13 cellular contexts compared by ENCODE assay signal in genomic region chr16:75073551-75074414, GRCh38. TPM values are rescaled to one million over a fixed set of nuclear protein-coding genes. Genes with fewer than 3 reads are reported as not detected.
DNase-seq lines count a peak whose midpoint lies in the region; ATAC-seq and TF ChIP-seq lines count a peak whose summit lies in the region.
"Had no signal": no experiment of that assay in that cellular context is flagged by ENCODE, and none has a peak within 500 bp of the region (broad histone marks: within the 10 kb centered on the region; RNA-seq: fewer than 3 reads in every experiment).

No MANE protein-coding gene starts in this region.

- H3K27ac Mint-ChIP-seq in activated T-cell treated with anti-CD3 and anti-CD28 coated beads, Interleukin-2, amount 50 U/mL, for 72 hours = peak overlapping the region; percentile 84
- peak overlapping the region; percentile 97 for H3K27ac Mint-ChIP-seq in T-helper 17 cell
- H3K27ac Mint-ChIP-seq in stimulated activated effector memory CD8-positive, alpha-beta T cell treated with anti-CD3 and anti-CD28 coated beads, Interleukin-12 subunit alpha, Interleukin-12 subunit beta, amount 100 ng/mL, for 72 hours = peak overlapping the region; percentile 48

- peak overlapping the region; percentile 13 to 74 for H3K4me3 Mint-ChIP-seq in activated T-cell treated with anti-CD3 and anti-CD28 coated beads, Interleukin-2, amount 50 U/mL, for 72 hours
- peak overlapping the region; percentile 34 for H3K4me3 Mint-ChIP-seq in T-helper 17 cell
- peak overlapping the region; percentile 6 for H3K4me3 Mint-ChIP-seq in stimulated activated effector memory CD8-positive, alpha-beta T cell treated with anti-CD3 and anti-CD28 coated beads, Interleukin-12 subunit alpha, Interleukin-12 subunit beta, amount 100 ng/mL, for 72 hours

- H3K4me3 ChIP-seq in choroid plexus epithelial cell (ENCODE audit: low read depth, low read length) = peak overlapping the region; percentile 25
- H3K4me3 ChIP-seq: dorsolateral prefrontal cortex, lower lobe of right lung, tibial nerve had no signal

- no peak for TF ChIP-seq CTCF in choroid plexus epithelial cell (conservative IDR thresholded peaks at IDR 0.05; ENCODE audit: low read depth, low read length)

- no peak for DNase-seq in activated T-cell treated with anti-CD3 and anti-CD28 coated beads, Interleukin-2, amount 50 U/mL, for 72 hours
- DNase-seq in activated T-cell treated with anti-CD3 and anti-CD28 coated beads, Interleukin-2, amount 50 U/mL, for 48 hours = no peak
- DNase-seq in T-helper 17 cell (no peak), choroid plexus epithelial cell (ENCODE audit: low read depth) (peak; percentile 89), NCI-H2227 treated with DMSO at 0.1 percent for 48 hours (lab: John Stamatoyannopoulos, UW) (no peak)
- DNase-seq in stimulated activated effector memory CD8-positive, alpha-beta T cell treated with anti-CD3 and anti-CD28 coated beads, Interleukin-12 subunit alpha, Interleukin-12 subunit beta, amount 100 ng/mL, for 72 hours (ENCODE audit: low spot score in 2 of 2) = no peak
- DNase-seq: amniotic stem cell, dorsolateral prefrontal cortex, lower lobe of right lung, NCI-H1105 treated with DMSO at 0.1 percent for 48 hours had no signal

- peaks cover 0 to 6% of the 10 kb centered on the region in 2 donors for H3K9me3 Mint-ChIP-seq in activated T-cell treated with anti-CD3 and anti-CD28 coated beads, Interleukin-2, amount 50 U/mL, for 72 hours
- H3K9me3 Mint-ChIP-seq in stimulated activated effector memory CD8-positive, alpha-beta T cell treated with anti-CD3 and anti-CD28 coated beads, Interleukin-12 subunit alpha, Interleukin-12 subunit beta, amount 100 ng/mL, for 72 hours = no peaks in the 10 kb centered on the region

- peaks cover 54% of the 10 kb centered on the region for H3K4me1 Mint-ChIP-seq in activated T-cell treated with anti-CD3 and anti-CD28 coated beads, Interleukin-2, amount 50 U/mL, for 72 hours (ENCODE audit: low read depth)
- H3K4me1 Mint-ChIP-seq in T-helper 17 cell = peaks cover 50% of the 10 kb centered on the region
- H3K4me1 Mint-ChIP-seq in stimulated activated effector memory CD8-positive, alpha-beta T cell treated with anti-CD3 and anti-CD28 coated beads, Interleukin-12 subunit alpha, Interleukin-12 subunit beta, amount 100 ng/mL, for 72 hours = peaks cover 55% of the 10 kb centered on the region

- H3K36me3 Mint-ChIP-seq in activated T-cell treated with anti-CD3 and anti-CD28 coated beads, Interleukin-2, amount 50 U/mL, for 72 hours (ENCODE audit: insufficient read depth in 2 of 2) = peaks cover 7 to 10% of the 10 kb centered on the region in 2 donors
- H3K36me3 Mint-ChIP-seq in T-helper 17 cell (ENCODE audit: low read depth) = peaks cover 2% of the 10 kb centered on the region
- H3K36me3 Mint-ChIP-seq in stimulated activated effector memory CD8-positive, alpha-beta T cell treated with anti-CD3 and anti-CD28 coated beads, Interleukin-12 subunit alpha, Interleukin-12 subunit beta, amount 100 ng/mL, for 72 hours = peaks cover 8% of the 10 kb centered on the region

- no peaks in the 10 kb centered on the region for H3K9me3 ChIP-seq in T-helper 17 cell (ENCODE audit: control insufficient read depth, low read length, poor library complexity, severe bottlenecking)
- H3K9me3 ChIP-seq: lower lobe of right lung, tibial nerve had no signal

- no peak for ATAC-seq in activated T-cell treated with anti-CD3 and anti-CD28 coated beads, Interleukin-2, amount 50 U/mL, for 72 hours (replicated peaks in 1 of 2)
- ATAC-seq in T-helper 17 cell (no peak), GM18498 (IDR thresholded peaks at IDR 0.05; ENCODE audit: unreplicated experiment) (no peak), GM21737 (IDR thresholded peaks at IDR 0.05; ENCODE audit: unreplicated experiment) (no peak)
- no peak for ATAC-seq in stimulated activated effector memory CD8-positive, alpha-beta T cell treated with anti-CD3 and anti-CD28 coated beads, Interleukin-12 subunit alpha, Interleukin-12 subunit beta, amount 100 ng/mL, for 72 hours
- ATAC-seq: lower lobe of right lung had no signal

- H3K27me3 Mint-ChIP-seq in activated T-cell treated with anti-CD3 and anti-CD28 coated beads, Interleukin-2, amount 50 U/mL, for 72 hours (ENCODE audit: low read depth) = no peaks in the 10 kb centered on the region
- no peaks in the 10 kb centered on the region for H3K27me3 Mint-ChIP-seq in T-helper 17 cell

RNA-seq across cellular contexts. Expression of gene LDHD, which starts 42.8 kb away (rescaled TPM):
- under 1 TPM; 0.35 to 0.43 TPM for total RNA-seq in activated T-cell treated with anti-CD3 and anti-CD28 coated beads, Interleukin-2, amount 50 U/mL, for 72 hours
- total RNA-seq in T-helper 17 cell = under 1 TPM in 1 of 2 donors, not detected in 1; 0.62 TPM
